Comparison of ENCODE assay signal across 9 cellular contexts in the genomic region with DNA sequence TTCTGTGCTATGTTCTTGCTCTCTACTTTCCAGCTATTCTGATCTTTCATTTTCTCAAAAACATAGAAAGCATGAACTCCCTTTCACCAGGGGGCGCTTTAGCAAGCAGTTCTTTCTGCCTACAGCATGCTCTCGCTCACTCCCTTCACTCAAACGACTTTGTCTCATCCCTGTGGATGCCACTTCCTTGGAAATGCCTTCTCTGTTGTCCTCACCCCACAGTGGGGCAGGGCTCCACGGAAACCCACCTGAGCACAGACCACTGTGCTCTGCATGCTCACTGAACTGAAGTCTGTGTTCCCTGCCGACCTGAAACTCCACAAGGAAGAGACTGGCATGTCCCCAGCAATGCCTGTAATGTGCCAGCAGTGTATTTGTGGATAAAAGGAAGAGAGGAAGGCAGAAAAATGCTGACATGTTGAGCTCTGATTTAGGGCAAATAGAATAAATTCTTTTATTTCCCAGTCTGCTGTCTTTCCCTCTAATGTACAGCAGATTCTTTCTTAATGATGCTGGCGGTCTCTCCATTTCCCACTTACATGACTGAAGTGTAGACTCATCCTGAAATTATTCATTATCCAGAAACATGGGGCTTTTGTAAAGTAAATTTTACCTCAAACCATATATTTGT. TPM values are rescaled to one million over a fixed set of nuclear protein-coding genes. Genes with fewer than 3 reads are reported as not detected.
DNase-seq lines count a peak whose midpoint lies in the region; ATAC-seq, FAIRE-seq and TF ChIP-seq lines count a peak whose summit lies in the region.
"Had no signal": no experiment of that assay in that cellular context is flagged by ENCODE, and none has a peak within 500 bp of the region (broad histone marks: within the 10 kb centered on the region; RNA-seq: fewer than 3 reads in every experiment).

No MANE protein-coding gene starts in this region.

- TF ChIP-seq CTCF in GM23338 (conservative IDR thresholded peaks at IDR 0.05; ENCODE audit: low read depth in 2 of 2) (peak; percentile 88 to 90), PC-9 (conservative IDR thresholded peaks at IDR 0.05) (peak; percentile 66)

- H3K27me3 Mint-ChIP-seq in GM23338 (ENCODE audit: insufficient read depth, low read depth, poor library complexity) = peaks cover 29% of the 10 kb centered on the region

- H3K36me3 Mint-ChIP-seq in GM23338 (ENCODE audit: low read depth) = no peaks in the 10 kb centered on the region; the same call in 2 of the 3 replicates

- ATAC-seq in GM23338 (peak; percentile 29), aorta (ENCODE audit: low FRiP score) (no peak), HG02759 (IDR thresholded peaks at IDR 0.05; ENCODE audit: unreplicated experiment) (no peak)

- FAIRE-seq in frontal cortex (lab: Jason Lieb, UNC) = no peak

- no peak overlapping the region for H3K4me2 ChIP-seq in GM23338
- H3K4me2 ChIP-seq in PC-9 = peak overlapping the region; percentile 33; the same call in 1 of the 2 replicates

- H3K4me3 Mint-ChIP-seq in GM23338 = no peak overlapping the region

- 17 to 18% methylated on average over 6 of the region's 6 CpGs for WGBS in aorta, 2 donors

- CTCF ChIA-PET in PC-9 (lab: Charles Lee) = interaction anchor here (0.6 kb wide), 2 partner anchors 48 to 196 kb away, joined by 3 to 4 read pairs; no protein-coding TSS in a partner anchor

- DNase-seq in COLO668 (lab: John Stamatoyannopoulos, UW; ENCODE audit: unreplicated experiment) = peak; percentile 34
- peak; percentile 93 for DNase-seq in GM23338 (ENCODE audit: low spot score)
- DNase-seq in PC-9 = peak in 1 of 2 experiments; percentile 16
- peak; percentile 48 for DNase-seq in dedifferentiated amniotic fluid mesenchymal stem cell (ENCODE audit: extremely low spot score)
- peak; percentile 38 to 52 for DNase-seq in lung microvascular endothelial cell (ENCODE audit: low read depth in 2 of 2)
- DNase-seq in frontal cortex (ENCODE audit: low spot score in 2 of 2) = no peak
- no peak for DNase-seq in aorta

- 0 out of 2 replicates have a peak, but pooled peaks cover 7% of the 10 kb centered on the region for H3K4me1 ChIP-seq in GM23338 (ENCODE audit: insufficient read depth)
- H3K4me1 ChIP-seq in PC-9 (replicated peaks; ENCODE audit: insufficient read depth) = no peaks in the 10 kb centered on the region
- H3K4me1 ChIP-seq in aorta (ENCODE audit: control insufficient read depth in 1 of 2, insufficient read depth in 2 of 2, low read length in 2 of 2) = no peaks in the 10 kb centered on the region

- H3K79me2 ChIP-seq in GM23338 (replicated peaks; ENCODE audit: insufficient read depth) (no peaks in the 10 kb centered on the region), PC-9 (ENCODE audit: low read depth) (no peaks in the 10 kb centered on the region)

- intact Hi-C loops in PC-9 (cut with micrococcal nuclease; ENCODE audit: unreplicated experiment) (loop anchor here (10.0 kb wide), 1 partner anchor 180 kb away; no protein-coding TSS in a partner anchor), aorta (cut with DNase I) (no loop called here)

- H3F3A ChIP-seq in GM23338 (replicated peaks; ENCODE audit: low read depth) = no peaks in the 10 kb centered on the region
- H3F3A ChIP-seq in PC-9 (ENCODE audit: insufficient read depth, low read depth) = no peaks in the 10 kb centered on the region

- H3K27ac Mint-ChIP-seq in GM23338 = no peak overlapping the region

- H3K27me3 ChIP-seq in GM23338 (ENCODE audit: insufficient read depth) (peaks cover 23% of the 10 kb centered on the region), PC-9 (ENCODE audit: insufficient read depth, low read depth) (peaks cover 22% of the 10 kb centered on the region), aorta (ENCODE audit: control insufficient read depth in 1 of 2, insufficient read depth in 2 of 2, low read length in 1 of 2) (no peaks in the 10 kb centered on the region)

- H3K27ac ChIP-seq in GM23338 (ENCODE audit: low read depth) = no peak overlapping the region
- H3K27ac ChIP-seq in PC-9 = no peak overlapping the region
- H3K27ac ChIP-seq in aorta (ENCODE audit: low read depth in 1 of 2, low read length in 2 of 2) = no peak overlapping the region

- no peaks in the 10 kb centered on the region for H3K9me3 ChIP-seq in PC-9 (ENCODE audit: insufficient read depth, low read depth)
- peaks cover 7% of the 10 kb centered on the region for H3K9me3 ChIP-seq in aorta (ENCODE audit: control insufficient read depth, low read length)

- H3K9me2 ChIP-seq in GM23338 (ENCODE audit: insufficient read depth) (no peaks in the 10 kb centered on the region), PC-9 (ENCODE audit: insufficient read depth) (no peaks in the 10 kb centered on the region)

- H3K4me3 ChIP-seq in GM23338 = no peak overlapping the region
- no peak overlapping the region for H3K4me3 ChIP-seq in PC-9
- H3K4me3 ChIP-seq in aorta (ENCODE audit: low read length in 2 of 2) = no peak overlapping the region

- H3K36me3 ChIP-seq in GM23338 (ENCODE audit: insufficient read depth) = no peaks in the 10 kb centered on the region
- H3K36me3 ChIP-seq in PC-9 (ENCODE audit: low read depth) = no peaks in the 10 kb centered on the region
- no peaks in the 10 kb centered on the region for H3K36me3 ChIP-seq in aorta (ENCODE audit: control insufficient read depth in 1 of 2, insufficient read depth in 2 of 2, low read length in 1 of 2)

- no peaks in the 10 kb centered on the region; the same call in 2 of the 3 replicates for H3K9me3 Mint-ChIP-seq in GM23338

- no peaks in the 10 kb centered on the region for H4K20me1 ChIP-seq in GM23338 (replicated peaks; ENCODE audit: insufficient read depth)
- no peaks in the 10 kb centered on the region for H4K20me1 ChIP-seq in PC-9 (ENCODE audit: insufficient read depth)

- peaks cover 8% of the 10 kb centered on the region for H3K4me1 Mint-ChIP-seq in GM23338

- BruUV-seq in PC-9 (replicated peaks; lab: Mats Ljungman, UMichigan) = no TSS peak

- POLR2A ChIA-PET in PC-9 (lab: Charles Lee; ENCODE audit: unreplicated experiment) = no interaction called here

- H2AFZ ChIP-seq in GM23338 = peak overlapping the region; percentile 94
- no peak overlapping the region for H2AFZ ChIP-seq in PC-9

TF ChIP-seq in GM23338, 12 proteins besides CTCF, POLR2A, EP300 and RAD21:
- no peak for TF ChIP-seq STAT1 (IDR thresholded peaks at IDR 0.05; ENCODE audit: unreplicated experiment)
TF ChIP-seq in GM23338: peak in this region for 0.

RNA-seq across cellular contexts. Expression of gene ROR2, which starts 4.9 kb away (rescaled TPM):
- 15.5 and 18.8 TPM in 2 replicates for total RNA-seq in GM23338 (2014; rRNA removed; shearing (Covaris generic))
- polyA plus RNA-seq in GM23338 (2016; fragmentation: Nextera tagmentation; extraction: Ambion mirVana) (6.0 and 8.1 TPM in 2 replicates), aorta (not detected)
- total RNA-seq in PC-9 (2021) (not detected in 2 replicates), lung microvascular endothelial cell (under 0.01 TPM in 1 of 2 replicates, not detected in the other), frontal cortex (0.82 TPM), aorta (1 to 10 TPM; 1.6 to 5.8 TPM)
- total RNA-seq: pulmonary artery endothelial cell had no signal

Comparison
In these comparisons a context has a peak if more than half of its experiments do, and no peak if none do; other contexts are left out.
1. DNase-seq: peak in COLO668 (single experiment), GM23338 (single experiment), dedifferentiated amniotic fluid mesenchymal stem cell (single experiment) and lung microvascular endothelial cell (2 of 2); none in frontal cortex (0 of 2) and aorta (0 of 2).